Comparison of ENCODE assay signal across 8 cellular contexts in genomic region chr13:99542788-99543406, GRCh38. TPM values are rescaled to one million over a fixed set of nuclear protein-coding genes. Genes with fewer than 3 reads are reported as not detected.
DNase-seq lines count a peak whose midpoint lies in the region; ATAC-seq and TF ChIP-seq lines count a peak whose summit lies in the region.

No MANE protein-coding gene starts in this region.

- TF ChIP-seq CTCF in osteoblast (IDR thresholded peaks at IDR 0.05; ENCODE audit: extremely low read depth, low read depth, low read length), result no peak
- TF ChIP-seq CTCF in suprapubic skin (IDR thresholded peaks at IDR 0.05), result no peak

- no peaks in the 10 kb centered on the region for H4K20me1 ChIP-seq in osteoblast (ENCODE audit: insufficient read depth, low read length)

- no peaks in the 10 kb centered on the region for H3K9me3 Mint-ChIP-seq in T-helper 2 cell treated with Interferon-gamma antibody and Interleukin-4, amounts not matched to agents 5 μg/mL and 100 μg/mL, for 36 hours
- no peaks in the 10 kb centered on the region for H3K9me3 Mint-ChIP-seq in naive thymus-derived CD8-positive, alpha-beta T cell

- no peaks in the 10 kb centered on the region for H3K27me3 Mint-ChIP-seq in T-helper 2 cell treated with Interferon-gamma antibody and Interleukin-4, amounts not matched to agents 5 μg/mL and 100 μg/mL, for 36 hours (ENCODE audit: low read depth)
- no peaks in the 10 kb centered on the region for H3K27me3 Mint-ChIP-seq in naive thymus-derived CD8-positive, alpha-beta T cell

- H3K36me3 Mint-ChIP-seq in T-helper 2 cell treated with Interferon-gamma antibody and Interleukin-4, amounts not matched to agents 5 μg/mL and 100 μg/mL, for 36 hours (ENCODE audit: low read depth), result peaks cover 75% of the 10 kb centered on the region
- H3K36me3 Mint-ChIP-seq in naive thymus-derived CD8-positive, alpha-beta T cell, result peaks cover 4 to 91% (median 34%) of the 10 kb centered on the region in 3 donors

- no peak overlapping the region for H2AFZ ChIP-seq in osteoblast (ENCODE audit: low read length)

- ATAC-seq in GM18873 (IDR thresholded peaks at IDR 0.05; ENCODE audit: low FRiP score, unreplicated experiment) (peak; percentile 99), HG02623 (IDR thresholded peaks at IDR 0.05; ENCODE audit: unreplicated experiment) (peak; percentile 97)
- ATAC-seq in naive thymus-derived CD8-positive, alpha-beta T cell, result peak; percentile 82 to 85

- H3K4me3 ChIP-seq in osteoblast (ENCODE audit: insufficient read depth, low read length), result no peak overlapping the region
- no peak overlapping the region for H3K4me3 ChIP-seq in suprapubic skin

- peaks cover 35% of the 10 kb centered on the region for H3K4me1 Mint-ChIP-seq in T-helper 2 cell treated with Interferon-gamma antibody and Interleukin-4, amounts not matched to agents 5 μg/mL and 100 μg/mL, for 36 hours (ENCODE audit: low read depth)
- H3K4me1 Mint-ChIP-seq in naive thymus-derived CD8-positive, alpha-beta T cell, result peaks cover 11 to 44% (median 30%) of the 10 kb centered on the region in 4 donors

- H3K79me2 ChIP-seq in osteoblast (ENCODE audit: insufficient read depth, low read length), result no peaks in the 10 kb centered on the region

- no peak for TF ChIP-seq EP300 in suprapubic skin (IDR thresholded peaks at IDR 0.05)

- peak overlapping the region; percentile 64 for H3K4me3 Mint-ChIP-seq in T-helper 2 cell treated with Interferon-gamma antibody and Interleukin-4, amounts not matched to agents 5 μg/mL and 100 μg/mL, for 36 hours
- peak overlapping the region; percentile 15 to 72 (median 58) for H3K4me3 Mint-ChIP-seq in naive thymus-derived CD8-positive, alpha-beta T cell

- no peaks in the 10 kb centered on the region for H3K4me1 ChIP-seq in osteoblast (ENCODE audit: insufficient read depth, low read length)
- no peaks in the 10 kb centered on the region for H3K4me1 ChIP-seq in suprapubic skin

- no peaks in the 10 kb centered on the region for H3K9me3 ChIP-seq in osteoblast (ENCODE audit: low read depth, low read length)
- no peaks in the 10 kb centered on the region for H3K9me3 ChIP-seq in suprapubic skin

- H3K36me3 ChIP-seq in osteoblast (ENCODE audit: insufficient read depth, low read length) (peaks cover 62% of the 10 kb centered on the region), suprapubic skin (peaks cover 85% of the 10 kb centered on the region)

- H3K4me2 ChIP-seq in osteoblast (ENCODE audit: insufficient read depth, low read length), result no peak overlapping the region

- H3K27ac ChIP-seq in osteoblast (ENCODE audit: low read depth, low read length), result no peak overlapping the region
- H3K27ac ChIP-seq in suprapubic skin, result no peak overlapping the region

- DNase-seq in T-helper 2 cell treated with Interferon-gamma antibody and Interleukin-4, amounts not matched to agents 5 μg/mL and 100 μg/mL, for 36 hours (ENCODE audit: low spot score), result peak; percentile 29
- peak in 4 of 10 donors; percentile 11 to 21 (median 19) for DNase-seq in naive thymus-derived CD8-positive, alpha-beta T cell
- no peak for DNase-seq in A172 (ENCODE audit: low spot score)
- DNase-seq in osteoblast (ENCODE audit: insufficient read length, low spot score, missing footprints), result no peak
- DNase-seq in suprapubic skin (ENCODE audit: low spot score in 2 of 2), result no peak
- no peak for DNase-seq in RKO (ENCODE audit: low spot score)

- H3K27me3 ChIP-seq in osteoblast (ENCODE audit: insufficient read depth, low read length) (no peaks in the 10 kb centered on the region), suprapubic skin (no peaks in the 10 kb centered on the region)

- 86% methylated on average over 8 of the region's 8 CpGs for WGBS in suprapubic skin

- TF ChIP-seq POLR2A in suprapubic skin (IDR thresholded peaks at IDR 0.05), result no peak

- H3K27ac Mint-ChIP-seq in T-helper 2 cell treated with Interferon-gamma antibody and Interleukin-4, amounts not matched to agents 5 μg/mL and 100 μg/mL, for 36 hours, result peak overlapping the region; percentile 82
- peak overlapping the region; percentile 33 to 96 (median 82) for H3K27ac Mint-ChIP-seq in naive thymus-derived CD8-positive, alpha-beta T cell

- POLR2A ChIA-PET in naive thymus-derived CD8-positive, alpha-beta T cell (lab: Charles Lee), result interaction anchor here (0.7 to 3.0 kb wide), 7 partner anchors 11 to 140 kb away, joined by 3 to 16 read pairs (median 3); partner anchors contain the start of gene TM9SF2

RNA-seq across cellular contexts. Expression of gene TM9SF2, which starts 41.6 kb away (rescaled TPM):
- 10 to 100 TPM; 45.5 to 50.5 TPM for total RNA-seq in naive thymus-derived CD8-positive, alpha-beta T cell
- 10 to 100 TPM; 41.5 to 57.4 (median 50.2) TPM for polyA plus RNA-seq in naive thymus-derived CD8-positive, alpha-beta T cell
- total RNA-seq in A172 (2014; rRNA removed; shearing (Covaris generic)), result 220 and 229 TPM in 2 replicates
- 160 and 182 TPM in 2 replicates for total RNA-seq in osteoblast
- total RNA-seq in suprapubic skin, result 100 to 1,000 TPM in 1 of 4 donors, 10 to 100 TPM in 3; 64.2 to 108 (median 91.4) TPM
